20 cellular contexts compared by ENCODE assay signal in the genomic region with DNA sequence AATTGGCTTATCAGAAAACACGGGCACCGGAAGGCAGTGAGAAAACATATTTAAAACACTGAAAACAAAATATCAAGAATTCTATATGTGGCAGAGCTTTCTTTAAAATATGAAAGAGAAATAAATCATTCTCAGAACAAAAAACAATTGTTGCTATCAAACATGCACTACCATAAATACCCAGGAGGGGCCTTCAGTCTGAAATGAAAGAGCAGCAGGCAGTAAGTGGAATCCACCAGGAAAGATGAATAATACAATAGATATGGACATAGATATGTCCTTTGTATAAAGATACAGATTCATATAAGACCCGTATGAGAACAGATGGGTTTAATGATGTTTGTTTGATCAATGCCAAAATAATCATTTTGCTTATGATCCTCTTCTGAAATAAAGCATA.
A peak's percentile ranks its signal among the peaks of the same experiment; 100 is the strongest.
DNase-seq lines count a peak whose midpoint lies in the region; ATAC-seq and TF ChIP-seq lines count a peak whose summit lies in the region.
"Had no signal": no experiment of that assay in that cellular context is flagged by ENCODE, and none has a peak within 500 bp of the region (broad histone marks: within the 10 kb centered on the region; RNA-seq: fewer than 3 reads in every experiment).

No MANE protein-coding gene starts in this region.

- no peak overlapping the region for H3K4me2 ChIP-seq in H9 (ENCODE audit: insufficient read depth, insufficient read length, low read length)

- ATAC-seq in RWPE2 (ENCODE audit: low read depth) = no peak
- ATAC-seq: naive thymus-derived CD4-positive, alpha-beta T cell had no signal

- H3K4me3 Mint-ChIP-seq in H9 (no peak overlapping the region), glutamatergic neuron (ENCODE audit: unreplicated experiment) (no peak overlapping the region)
- H3K4me3 Mint-ChIP-seq in T-helper 2 cell treated with Interferon-gamma antibody and Interleukin-4, amounts not matched to agents 5 μg/mL and 100 μg/mL, for 36 hours = no peak overlapping the region
- H3K4me3 Mint-ChIP-seq: activated CD4-positive, alpha-beta T cell treated with anti-CD3 and anti-CD28 coated beads, Interleukin-2, amount 10 ng/mL, durations not matched to agents 7 days and 5 days; naive thymus-derived CD4-positive, alpha-beta T cell had no signal

- DNase-seq in BE2C (no peak), H9 (no peak), RWPE2 (ENCODE audit: low spot score) (no peak), glutamatergic neuron (no peak), head of caudate nucleus (no peak), stomach (no peak)
- no peak for DNase-seq in T-helper 2 cell treated with Interferon-gamma antibody and Interleukin-4, amounts not matched to agents 5 μg/mL and 100 μg/mL, for 36 hours (ENCODE audit: low spot score)
- DNase-seq in effector CD8-positive, alpha-beta T cell (lab: John Stamatoyannopoulos, UW) = no peak
- DNase-seq: activated CD4-positive, alpha-beta T cell treated with anti-CD3 and anti-CD28 coated beads, Interleukin-2, amount 10 ng/mL, durations not matched to agents 7 days and 5 days; activated CD8-positive, alpha-beta memory T cell treated with anti-CD3 and anti-CD28 coated beads, Interleukin-2, amount 50 U/mL, for 48 hours; aorta; naive thymus-derived CD4-positive, alpha-beta T cell; NCI-H1930; NCI-H524; stimulated activated CD4-positive, alpha-beta T cell treated with anti-CD3 and anti-CD28 coated beads, Interleukin-4, amount 100 ng/mL, for 1 hour had no signal

- intact Hi-C loops in head of caudate nucleus (cut with DNase I) (no loop called here), stomach (cut with DNase I; ENCODE audit: low total_unique reads) (no loop called here)

- no peak overlapping the region for H2BK120ac ChIP-seq in H9 (ENCODE audit: low read depth, low read length, poor library complexity, severe bottlenecking)

- H3K23me2 ChIP-seq in H9 (ENCODE audit: insufficient read length, low read depth, low read length, poor library complexity, severe bottlenecking) = no peaks in the 10 kb centered on the region

- H2AFZ ChIP-seq in H9 (ENCODE audit: low read length) = no peak overlapping the region

- H3K36me3 Mint-ChIP-seq in H9 (ENCODE audit: insufficient read depth in 1 of 3, low read depth in 3 of 3) (peaks cover 0 to 2% (median 0%) of the 10 kb centered on the region in 3 experiments; a peak in 1 of 7 replicates), glutamatergic neuron (ENCODE audit: unreplicated experiment) (peaks cover 14% of the 10 kb centered on the region)
- H3K36me3 Mint-ChIP-seq in T-helper 2 cell treated with Interferon-gamma antibody and Interleukin-4, amounts not matched to agents 5 μg/mL and 100 μg/mL, for 36 hours (ENCODE audit: low read depth) = no peaks in the 10 kb centered on the region

- H4K8ac ChIP-seq in H9 (replicated peaks; ENCODE audit: insufficient read length, low read depth, low read length) = no peak overlapping the region

- no peak for TF ChIP-seq POLR2A in stomach (IDR thresholded peaks at IDR 0.05)

- H3K18ac ChIP-seq in H9 (ENCODE audit: insufficient read length, low read depth, low read length) = no peak overlapping the region

- H3K79me1 ChIP-seq in H9 (ENCODE audit: insufficient read depth, low read depth, low read length, poor library complexity, severe bottlenecking) = no peaks in the 10 kb centered on the region

- no peak overlapping the region for H2BK5ac ChIP-seq in H9 (ENCODE audit: insufficient read length, low read length)

- H3K56ac ChIP-seq in H9 (ENCODE audit: insufficient read length, low read depth, low read length) = no peak overlapping the region

- no peaks in the 10 kb centered on the region for H4K20me1 ChIP-seq in H9 (ENCODE audit: control insufficient read depth, insufficient read depth, insufficient read length)

- no peak overlapping the region for H2BK12ac ChIP-seq in H9 (ENCODE audit: insufficient read length, low read depth, low read length)

- no peak overlapping the region for H2AK5ac ChIP-seq in H9 (ENCODE audit: insufficient read length, low read length)

- H3K4me1 ChIP-seq in BE2C (no peaks in the 10 kb centered on the region), H9 (ENCODE audit: insufficient read depth, low read length) (no peaks in the 10 kb centered on the region), RWPE2 (ENCODE audit: insufficient read depth, poor library complexity, severe bottlenecking) (no peaks in the 10 kb centered on the region), stomach (no peaks in the 10 kb centered on the region)
- H3K4me1 ChIP-seq: prostate gland, suprapubic skin had no signal

- no peak overlapping the region for H2BK20ac ChIP-seq in H9 (ENCODE audit: low read depth, low read length, poor library complexity, severe bottlenecking)

- H3K9me3 ChIP-seq in BE2C = no peaks in the 10 kb centered on the region
- no peaks in the 10 kb centered on the region for H3K9me3 ChIP-seq in H9 (ENCODE audit: control insufficient read depth, low read depth, low read length)
- H3K9me3 ChIP-seq in RWPE2 (ENCODE audit: severe bottlenecking) = peaks cover 3% of the 10 kb centered on the region
- H3K9me3 ChIP-seq in stomach = peaks cover 0 to 34% (median 9%) of the 10 kb centered on the region in 4 donors
- H3K9me3 ChIP-seq: prostate gland had no signal

- no peak for TF ChIP-seq EP300 in stomach (IDR thresholded peaks at IDR 0.05)

- H3K14ac ChIP-seq in H9 (ENCODE audit: insufficient read depth, low read length) = no peak overlapping the region

- H3K9me3 Mint-ChIP-seq in H9 (peaks cover 14 to 24% of the 10 kb centered on the region in 2 experiments), glutamatergic neuron (ENCODE audit: unreplicated experiment) (peaks cover 2% of the 10 kb centered on the region)
- H3K9me3 Mint-ChIP-seq in T-helper 2 cell treated with Interferon-gamma antibody and Interleukin-4, amounts not matched to agents 5 μg/mL and 100 μg/mL, for 36 hours = peaks cover 9% of the 10 kb centered on the region

- H3K27me3 Mint-ChIP-seq in H9 (ENCODE audit: low read depth) = peaks cover 10% of the 10 kb centered on the region
- H3K27me3 Mint-ChIP-seq in glutamatergic neuron (ENCODE audit: unreplicated experiment) = no peaks in the 10 kb centered on the region
- peaks cover 23% of the 10 kb centered on the region for H3K27me3 Mint-ChIP-seq in T-helper 2 cell treated with Interferon-gamma antibody and Interleukin-4, amounts not matched to agents 5 μg/mL and 100 μg/mL, for 36 hours (ENCODE audit: low read depth)

- H3K23ac ChIP-seq in H9 (ENCODE audit: insufficient read length, low read depth, low read length) = no peak overlapping the region

- H3K36me3 ChIP-seq in BE2C (no peaks in the 10 kb centered on the region), RWPE2 (ENCODE audit: low read depth) (no peaks in the 10 kb centered on the region), stomach (no peaks in the 10 kb centered on the region)
- H3K36me3 ChIP-seq: prostate gland, suprapubic skin had no signal

- H3K27ac Mint-ChIP-seq in H9 (no peak overlapping the region), glutamatergic neuron (ENCODE audit: unreplicated experiment) (no peak overlapping the region)
- H3K27ac Mint-ChIP-seq in T-helper 2 cell treated with Interferon-gamma antibody and Interleukin-4, amounts not matched to agents 5 μg/mL and 100 μg/mL, for 36 hours = no peak overlapping the region
- H3K27ac Mint-ChIP-seq: activated CD4-positive, alpha-beta T cell treated with anti-CD3 and anti-CD28 coated beads, Interleukin-2, amount 10 ng/mL, durations not matched to agents 7 days and 5 days; naive thymus-derived CD4-positive, alpha-beta T cell had no signal

- H2BK15ac ChIP-seq in H9 (ENCODE audit: low read depth, low read length) = no peak overlapping the region

- no CpG with 5 or more reads among the region's 3 CpGs for WGBS in H9 (ENCODE audit: extremely low coverage, insufficient read length, low lambda C conversion rate)
- WGBS in stomach, 5 donors = 30 to 56% (median 30%) methylated on average over 3 of the region's 3 CpGs

- no peak overlapping the region for H3K4ac ChIP-seq in H9 (ENCODE audit: low read depth, low read length)

- H3K27ac ChIP-seq in H9 (ENCODE audit: insufficient read length, low read depth, low read length) (no peak overlapping the region), RWPE2 (ENCODE audit: poor library complexity, severe bottlenecking) (no peak overlapping the region), stomach (no peak overlapping the region)
- H3K27ac ChIP-seq: coronary artery, prostate gland, SK-N-MC, skin epidermis, suprapubic skin had no signal

- no peak overlapping the region for H3K9ac ChIP-seq in H9 (ENCODE audit: extremely low read depth, insufficient read length, low read length)

- peak; percentile 47 for TF ChIP-seq CTCF in BE2C (IDR thresholded peaks at IDR 0.05; ENCODE audit: low read depth, low read length)
- peak; percentile 55 for TF ChIP-seq CTCF in H9 (conservative IDR thresholded peaks at IDR 0.05)
- TF ChIP-seq CTCF in RWPE2 (IDR thresholded peaks at IDR 0.05; ENCODE audit: poor library complexity, severe bottlenecking) = peak; percentile 21
- TF ChIP-seq CTCF in glutamatergic neuron (IDR thresholded peaks at IDR 0.05; ENCODE audit: partially characterized antibody, unreplicated experiment) = peak; percentile 67
- TF ChIP-seq CTCF in stomach (IDR thresholded peaks at IDR 0.05) = no peak

- H3K4me3 ChIP-seq in BE2C (ENCODE audit: low read depth, low read length) (no peak overlapping the region), RWPE2 (ENCODE audit: severe bottlenecking) (no peak overlapping the region), stomach (no peak overlapping the region)
- H3K4me3 ChIP-seq: coronary artery, prostate gland, SK-N-MC, skin epidermis, suprapubic skin had no signal

- no peak overlapping the region for H4K91ac ChIP-seq in H9 (ENCODE audit: insufficient read length, low read depth, low read length)

- no peaks in the 10 kb centered on the region for H3K79me2 ChIP-seq in H9 (ENCODE audit: insufficient read depth, low read length)

- no peaks in the 10 kb centered on the region for H3K4me1 Mint-ChIP-seq in H9
- H3K4me1 Mint-ChIP-seq in glutamatergic neuron (ENCODE audit: low read depth, unreplicated experiment) = no peaks in the 10 kb centered on the region
- H3K4me1 Mint-ChIP-seq in T-helper 2 cell treated with Interferon-gamma antibody and Interleukin-4, amounts not matched to agents 5 μg/mL and 100 μg/mL, for 36 hours (ENCODE audit: low read depth) = no peaks in the 10 kb centered on the region
- H3K4me1 Mint-ChIP-seq: activated CD4-positive, alpha-beta T cell treated with anti-CD3 and anti-CD28 coated beads, Interleukin-2, amount 10 ng/mL, durations not matched to agents 7 days and 5 days; naive thymus-derived CD4-positive, alpha-beta T cell had no signal

- H3K27me3 ChIP-seq in BE2C = no peaks in the 10 kb centered on the region
- H3K27me3 ChIP-seq in H9 (ENCODE audit: insufficient read depth, low read length) = no peaks in the 10 kb centered on the region
- H3K27me3 ChIP-seq in RWPE2 (ENCODE audit: insufficient read depth, poor library complexity, severe bottlenecking) = no peaks in the 10 kb centered on the region
- H3K27me3 ChIP-seq in stomach = no peaks in the 10 kb centered on the region
- H3K27me3 ChIP-seq: suprapubic skin had no signal

- H4K5ac ChIP-seq in H9 (ENCODE audit: insufficient read length, low read depth, low read length) = no peak overlapping the region

- H3T11ph ChIP-seq in H9 (ENCODE audit: low read length) = no peak overlapping the region

Comparison
In these comparisons a context has a peak if more than half of its experiments do, and no peak if none do; other contexts are left out.
1. CTCF ChIP-seq: peak in BE2C (single experiment), H9 (single experiment), RWPE2 (single experiment) and glutamatergic neuron (single experiment); none in stomach (0 of 7).